In the genomic region with DNA sequence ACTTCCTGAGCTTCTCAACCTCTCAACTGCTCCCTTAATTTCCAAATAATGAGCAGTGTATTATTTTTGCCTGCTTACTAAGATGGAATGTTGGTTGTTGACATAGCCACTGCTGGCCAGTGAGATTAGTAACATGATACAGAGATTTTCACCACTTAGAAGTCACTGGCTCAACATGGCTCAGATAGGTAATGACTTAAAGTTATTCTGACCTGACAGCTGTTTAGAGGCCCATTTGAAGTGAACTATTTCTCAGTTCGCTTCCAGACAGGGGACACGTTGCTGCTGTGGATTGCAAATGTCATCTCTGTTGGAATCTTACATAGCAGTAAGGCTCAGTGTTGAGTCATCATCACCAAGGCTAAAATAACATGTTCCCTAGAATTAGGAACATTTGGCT, we compare ENCODE assay signal across 10 cellular contexts.
DNase-seq lines count a peak whose midpoint lies in the region; ATAC-seq and TF ChIP-seq lines count a peak whose summit lies in the region.
"Had no signal": no experiment of that assay in that cellular context is flagged by ENCODE, and none has a peak within 500 bp of the region (broad histone marks: within the 10 kb centered on the region; RNA-seq: fewer than 3 reads in every experiment).

No MANE protein-coding gene starts in this region.

- H3K14ac ChIP-seq in neuronal stem cell (ENCODE audit: low read length), result no peak overlapping the region

- H3K36me3 ChIP-seq in BJ (ENCODE audit: control insufficient read depth, insufficient read depth, low read length), result no peaks in the 10 kb centered on the region
- H3K36me3 ChIP-seq in neuronal stem cell (replicated peaks in 1 of 2; ENCODE audit: control insufficient read depth in 2 of 2, insufficient read depth in 2 of 2, low read length in 2 of 2), result no peaks in the 10 kb centered on the region

- no peak for ATAC-seq in GM19463 (IDR thresholded peaks at IDR 0.05; ENCODE audit: unreplicated experiment)

- TF ChIP-seq CTCF in BJ (IDR thresholded peaks at IDR 0.05; ENCODE audit: insufficient read depth, low read depth, low read length) (no peak), epithelial cell of esophagus (IDR thresholded peaks at IDR 0.05; ENCODE audit: insufficient read depth, low read depth, low read length, missing control alignments) (no peak)

- peak overlapping the region; percentile 24 for H3K27ac ChIP-seq in neuronal stem cell (replicated peaks; ENCODE audit: low read length)

- 0 out of 2 replicates have a peak, but pooled peaks cover 2% of the 10 kb centered on the region for H3K27me3 ChIP-seq in BJ (ENCODE audit: control insufficient read depth, insufficient read depth, low read length)
- H3K27me3 ChIP-seq in neuronal stem cell (ENCODE audit: control insufficient read depth in 3 of 3, insufficient read depth in 3 of 3, low read depth in 1 of 3, low read length in 3 of 3), result peaks cover 0 to 2% (median 0%) of the 10 kb centered on the region in 3 experiments

- H4K8ac ChIP-seq in neuronal stem cell (ENCODE audit: low read depth, low read length), result no peak overlapping the region

- peaks cover 3% of the 10 kb centered on the region in 2 donors for H3K9me3 ChIP-seq in neuronal stem cell (replicated peaks in 1 of 2; ENCODE audit: control insufficient read depth in 2 of 2, insufficient read depth in 1 of 2, low read depth in 1 of 2, low read length in 2 of 2)

- H3K4ac ChIP-seq in neuronal stem cell (ENCODE audit: low read length), result no peak overlapping the region

- H3K9ac ChIP-seq in neuronal stem cell (ENCODE audit: low read depth, low read length, poor library complexity), result no peak overlapping the region

- no peak overlapping the region for H2BK12ac ChIP-seq in neuronal stem cell (ENCODE audit: low read length)

- peak; percentile 88 for DNase-seq in BJ (ENCODE audit: low read depth)
- DNase-seq in NCI-H460 (ENCODE audit: extremely low read depth, low read depth), result peak; percentile 33
- DNase-seq in epithelial cell of esophagus (ENCODE audit: low read depth), result peak; percentile 13
- no peak for DNase-seq in neuronal stem cell (ENCODE audit: low spot score)
- DNase-seq in COLO668 (lab: John Stamatoyannopoulos, UW; ENCODE audit: unreplicated experiment), result no peak
- no peak for DNase-seq in stimulated activated CD4-positive, alpha-beta T cell treated with anti-CD3 and anti-CD28 coated beads, Interleukin-4, amount 100 ng/mL, for 24 hours
- no peak for DNase-seq in SW480 (ENCODE audit: low spot score)
- DNase-seq: activated CD4-positive, alpha-beta T cell treated with anti-CD3 and anti-CD28 coated beads for 4 hours; DMS79 treated with DMSO at 0.1 percent for 48 hours had no signal

- no peak overlapping the region for H2AFZ ChIP-seq in neuronal stem cell (ENCODE audit: low read length)

- POLR2A ChIA-PET in BJ (lab: Charles Lee), result no interaction called here

- no peak overlapping the region for H3K4me2 ChIP-seq in neuronal stem cell (ENCODE audit: insufficient read depth, low read length, poor library complexity, severe bottlenecking)

- no peak overlapping the region for H2BK5ac ChIP-seq in neuronal stem cell (ENCODE audit: low read length)

- no peak overlapping the region for H2AK5ac ChIP-seq in neuronal stem cell (ENCODE audit: low read depth, low read length)

- CTCF ChIA-PET in BJ (lab: Yijun Ruan, JAX), result no interaction called here

- no peaks in the 10 kb centered on the region for H3K79me1 ChIP-seq in neuronal stem cell (ENCODE audit: low read depth, low read length)

- H3K4me3 ChIP-seq in BJ (ENCODE audit: low read depth, low read length) (no peak overlapping the region), epithelial cell of esophagus (ENCODE audit: low read length) (no peak overlapping the region), neuronal stem cell (ENCODE audit: low read length in 2 of 2) (no peak overlapping the region)

- peaks cover 0 to 4% of the 10 kb centered on the region in 2 donors for H3K4me1 ChIP-seq in neuronal stem cell (ENCODE audit: control insufficient read depth in 2 of 2, insufficient read depth in 1 of 2, low read depth in 1 of 2, low read length in 2 of 2)

- WGBS in neuronal stem cell (ENCODE audit: extremely low coverage in 2 of 2, insufficient read length in 2 of 2, insufficient replicate concordance in 1 of 2), 2 donors, result no CpG with 5 or more reads among the region's 2 CpGs

- H3K23ac ChIP-seq in neuronal stem cell (ENCODE audit: low read depth, low read length, poor library complexity), result no peak overlapping the region

- H3K18ac ChIP-seq in neuronal stem cell (ENCODE audit: low read length), result no peak overlapping the region

- no peak overlapping the region for H4K91ac ChIP-seq in neuronal stem cell (ENCODE audit: low read depth, low read length, poor library complexity)

- no peak overlapping the region for H2BK15ac ChIP-seq in neuronal stem cell (ENCODE audit: low read length)

- H2BK120ac ChIP-seq in neuronal stem cell (ENCODE audit: low read depth, low read length), result no peak overlapping the region

Comparison
In these comparisons a context has a peak if more than half of its experiments do, and no peak if none do; other contexts are left out.
1. DNase-seq: peak in BJ (single experiment), NCI-H460 (single experiment) and epithelial cell of esophagus (single experiment); none in neuronal stem cell (single experiment), COLO668 (single experiment), stimulated activated CD4-positive, alpha-beta T cell treated with anti-CD3 and anti-CD28 coated beads, Interleukin-4, amount 100 ng/mL, for 24 hours (single experiment) and SW480 (single experiment).